Comparison of ENCODE assay signal across 10 cellular contexts in genomic region chr19:8161135-8161646, GRCh38. TPM values are rescaled to one million over a fixed set of nuclear protein-coding genes. Genes with fewer than 3 reads are reported as not detected.
DNase-seq lines count a peak whose midpoint lies in the region; ATAC-seq, FAIRE-seq and TF ChIP-seq lines count a peak whose summit lies in the region.
"Had no signal": no experiment of that assay in that cellular context is flagged by ENCODE, and none has a peak within 500 bp of the region (broad histone marks: within the 10 kb centered on the region; RNA-seq: fewer than 3 reads in every experiment).

No MANE protein-coding gene starts in this region.

- no peaks in the 10 kb centered on the region for H3K9me1 ChIP-seq in K562 (ENCODE audit: control insufficient read depth, insufficient read depth, low read length)

- 0 out of 2 replicates have a peak, but pooled peaks have one; percentile 17 for TF ChIP-seq EP300 in K562 (IDR thresholded peaks at IDR 0.05; ENCODE audit: low read length)
- no peak for TF ChIP-seq EP300 in stomach (IDR thresholded peaks at IDR 0.05)

- in situ Hi-C loops in K562 (cut with MboI) = no loop called here
- in situ Hi-C loops in GM23248 (cut with MboI) = no loop called here

- peak; percentile 91 for FAIRE-seq in K562 (lab: Jason Lieb, UNC)
- FAIRE-seq: RCC 7860 had no signal

- WGBS in K562 (ENCODE audit: insufficient coverage, low coverage, missing lambda C conversion rate) = 44% methylated on average over 12 of the region's 12 CpGs
- WGBS in stomach, 5 donors = 61 to 72% (median 69%) methylated on average over 12 of the region's 12 CpGs
- whole genome bisulfite sequencing in GM23248 (ENCODE audit: low coverage in 1 of 2, low lambda C conversion rate in 2 of 2, missing lambda C conversion rate in 2 of 2), 2 experiments = 53 to 54% methylated on average over 12 of the region's 12 CpGs

- intact Hi-C loops in natural killer cell (cut with micrococcal nuclease) (no loop called here), K562 (cut with micrococcal nuclease) (no loop called here), stomach (cut with DNase I; ENCODE audit: low total_unique reads) (no loop called here)

- H3K27ac ChIP-seq in K562 (ENCODE audit: extremely low read depth, low read depth, low read length) (peak overlapping the region; percentile 46; the same call in 2 of the 3 replicates), stomach (no peak overlapping the region), GM23248 (no peak overlapping the region)

- no TSS peak for BruUV-seq in K562 (replicated peaks; lab: Mats Ljungman, UMichigan)

- H3K27me3 ChIP-seq in K562 (ENCODE audit: control insufficient read depth in 2 of 2, insufficient read depth in 2 of 2, low read length in 2 of 2) (no peaks in the 10 kb centered on the region), stomach (no peaks in the 10 kb centered on the region), GM23248 (replicated peaks; ENCODE audit: insufficient read depth) (no peaks in the 10 kb centered on the region; the same call in 1 of the 2 replicates)

- peaks cover 0 to 6% of the 10 kb centered on the region in 2 donors for H3K27me3 Mint-ChIP-seq in natural killer cell treated with Interleukin-12 subunit alpha and Interleukin-12 subunit beta and Interleukin-15 and Interleukin-18, amount 100 ng/mL, for 72 hours
- peaks cover 6 to 8% of the 10 kb centered on the region in 2 donors for H3K27me3 Mint-ChIP-seq in natural killer cell (ENCODE audit: low read depth in 2 of 2)

- no peaks in the 10 kb centered on the region for H3K36me3 Mint-ChIP-seq in natural killer cell treated with Interleukin-12 subunit alpha and Interleukin-12 subunit beta and Interleukin-15 and Interleukin-18, amount 100 ng/mL, for 72 hours
- no peaks in the 10 kb centered on the region for H3K36me3 Mint-ChIP-seq in natural killer cell

- no peaks in the 10 kb centered on the region for H3K79me2 ChIP-seq in K562 (ENCODE audit: control insufficient read depth, insufficient read depth, low read length)
- H3K79me2 ChIP-seq in GM23248 (ENCODE audit: insufficient read depth) = no peaks in the 10 kb centered on the region

- H3K27ac Mint-ChIP-seq in natural killer cell treated with Interleukin-12 subunit alpha and Interleukin-12 subunit beta and Interleukin-15 and Interleukin-18, amount 100 ng/mL, for 72 hours = peak overlapping the region in 1 of 2 donors; percentile 71
- no peak overlapping the region for H3K27ac Mint-ChIP-seq in natural killer cell
- H3K27ac Mint-ChIP-seq: dendritic cell treated with granulocyte-macrophage colony-stimulating factor and Interleukin-4, amounts not matched to agents 40 ng/mL and 50 ng/mL, for 4 days had no signal

- H3K9ac ChIP-seq in K562 (ENCODE audit: insufficient read depth in 1 of 2, low read depth in 2 of 2, low read length in 2 of 2) (peak overlapping the region in 1 of 2 experiments; percentile 35; a peak in 2 of 4 replicates), GM23248 (no peak overlapping the region)

- no peak overlapping the region for H2AFZ ChIP-seq in K562 (ENCODE audit: low read depth, low read length)
- H2AFZ ChIP-seq in GM23248 = no peak overlapping the region

- POLR2A ChIA-PET in K562 (lab: Yijun Ruan, JAX) = interaction anchor here (0.6 to 1.6 kb wide), 4 partner anchors 9 to 163 kb away, joined by 3 to 8 read pairs (median 4); no protein-coding TSS in a partner anchor

- no peaks in the 10 kb centered on the region for H3F3A ChIP-seq in GM23248 (ENCODE audit: insufficient read depth)

- H3K9me3 Mint-ChIP-seq in natural killer cell treated with Interleukin-12 subunit alpha and Interleukin-12 subunit beta and Interleukin-15 and Interleukin-18, amount 100 ng/mL, for 72 hours = no peaks in the 10 kb centered on the region
- H3K9me3 Mint-ChIP-seq in natural killer cell = no peaks in the 10 kb centered on the region
- H3K9me3 Mint-ChIP-seq: dendritic cell treated with granulocyte-macrophage colony-stimulating factor and Interleukin-4, amounts not matched to agents 40 ng/mL and 50 ng/mL, for 4 days had no signal

- peak overlapping the region; percentile 24; the same call in 1 of the 2 replicates for H3K4me2 ChIP-seq in K562 (ENCODE audit: insufficient read depth, low read length)
- no peak overlapping the region for H3K4me2 ChIP-seq in GM23248 (ENCODE audit: unreplicated experiment)

- H3K4me1 ChIP-seq in K562 (replicated peaks in 1 of 2; ENCODE audit: control insufficient read depth in 2 of 2, insufficient read depth in 2 of 2, low read length in 2 of 2) (peaks cover 0 to 4% of the 10 kb centered on the region in 2 experiments; a peak in 2 of 5 replicates), stomach (peaks cover 0 to 9% (median 0%) of the 10 kb centered on the region in 4 donors), GM23248 (ENCODE audit: insufficient read depth) (no peaks in the 10 kb centered on the region)

- H3K4me3 ChIP-seq in K562 = no peak overlapping the region
- no peak overlapping the region for H3K4me3 ChIP-seq in stomach
- no peak overlapping the region for H3K4me3 ChIP-seq in GM23248

- TF ChIP-seq CTCF in natural killer cell (IDR thresholded peaks at IDR 0.05) (no peak), K562 (IDR thresholded peaks at IDR 0.05 in 2 of 3, conservative IDR thresholded peaks at IDR 0.05 in 1 of 3; ENCODE audit: insufficient read depth in 2 of 3, low read depth in 1 of 3, low read length in 3 of 3) (no peak), stomach (IDR thresholded peaks at IDR 0.05) (no peak)

- TF ChIP-seq POLR2A in K562 (conservative IDR thresholded peaks at IDR 0.05) (peak; percentile 97), stomach (IDR thresholded peaks at IDR 0.05) (no peak)

- peaks cover 0 to 10% of the 10 kb centered on the region in 2 donors for H3K4me1 Mint-ChIP-seq in natural killer cell treated with Interleukin-12 subunit alpha and Interleukin-12 subunit beta and Interleukin-15 and Interleukin-18, amount 100 ng/mL, for 72 hours (ENCODE audit: low read depth in 2 of 2)
- peaks cover 7% of the 10 kb centered on the region in 2 donors for H3K4me1 Mint-ChIP-seq in natural killer cell

- no peaks in the 10 kb centered on the region for H3K9me2 ChIP-seq in GM23248 (ENCODE audit: insufficient read depth)

- peak overlapping the region; percentile 12 for H3K4me3 Mint-ChIP-seq in natural killer cell treated with Interleukin-12 subunit alpha and Interleukin-12 subunit beta and Interleukin-15 and Interleukin-18, amount 100 ng/mL, for 72 hours
- no peak overlapping the region for H3K4me3 Mint-ChIP-seq in natural killer cell
- H3K4me3 Mint-ChIP-seq: dendritic cell treated with granulocyte-macrophage colony-stimulating factor and Interleukin-4, amounts not matched to agents 40 ng/mL and 50 ng/mL, for 4 days had no signal

- CTCF ChIA-PET in K562 (lab: Yijun Ruan, JAX; ENCODE audit: low intra/inter-chr PET ratio) = no interaction called here

- peak; percentile 83 for ATAC-seq in natural killer cell treated with Interleukin-12 subunit alpha and Interleukin-12 subunit beta and Interleukin-15 and Interleukin-18, amount 100 ng/mL, for 72 hours
- ATAC-seq in natural killer cell (no peak), K562 (peak; percentile 98), HG03571 (IDR thresholded peaks at IDR 0.05; ENCODE audit: unreplicated experiment) (no peak), GM21381 (IDR thresholded peaks at IDR 0.05; ENCODE audit: unreplicated experiment) (no peak)

- no peak for TF ChIP-seq RAD21 in K562 (CRISPR knock-in tag; conservative IDR thresholded peaks at IDR 0.05 in 1 of 2, IDR thresholded peaks at IDR 0.05 in 1 of 2)

- DNase-seq in natural killer cell treated with Interleukin-12 subunit alpha and Interleukin-12 subunit beta and Interleukin-15 and Interleukin-18, amount 100 ng/mL, for 72 hours (ENCODE audit: low spot score) = no peak
- DNase-seq in natural killer cell (no peak), NCI-H2029 (lab: John Stamatoyannopoulos, UW) (peak; percentile 93), K562 (ENCODE audit: extremely low read depth in 1 of 4, low spot score in 3 of 4) (peak; percentile 68 to 81 (median 74)), stomach (peak; percentile 30), GM23248 (no peak)

- H3K36me3 ChIP-seq in K562 (ENCODE audit: control insufficient read depth, insufficient read depth, low read length) (no peaks in the 10 kb centered on the region), stomach (no peaks in the 10 kb centered on the region), GM23248 (ENCODE audit: low read depth) (no peaks in the 10 kb centered on the region)

- H4K20me1 ChIP-seq in K562 (replicated peaks; ENCODE audit: control insufficient read depth, insufficient read depth, low read length) (no peaks in the 10 kb centered on the region), GM23248 (ENCODE audit: insufficient read depth) (no peaks in the 10 kb centered on the region)

- no peaks in the 10 kb centered on the region for H3K9me3 ChIP-seq in K562 (replicated peaks; ENCODE audit: control insufficient read depth, insufficient read depth, low read depth, low read length)
- no peaks in the 10 kb centered on the region for H3K9me3 ChIP-seq in stomach
- H3K9me3 ChIP-seq in GM23248 (ENCODE audit: low read depth) = no peaks in the 10 kb centered on the region

RNA-seq across cellular contexts. Expression of gene FBN3, which starts 11.8 kb away (rescaled TPM):
- total RNA-seq in natural killer cell treated with Interleukin-12 subunit alpha and Interleukin-12 subunit beta and Interleukin-15 and Interleukin-18, amount 100 ng/mL, for 72 hours = not detected
- total RNA-seq in natural killer cell = under 1 TPM in 1 of 3 donors, not detected in 2; 0.25 TPM
- 2.3 TPM in 1 of 2 replicates, not detected in the other for total RNA-seq in K562 (2011; cell fraction: chromatin; rRNA removed; ENCODE audit: low replicate concordance)
- 0.67 TPM in 1 of 2 replicates, not detected in the other for total RNA-seq in K562 (2011; cell fraction: nucleolus; rRNA removed)
- total RNA-seq in K562 (2011; cell fraction: nucleoplasm; rRNA removed) = 0.44 and 1.3 TPM in 2 replicates
- under 0.01 TPM in 1 of 2 replicates, not detected in the other for total RNA-seq in K562 (2014; rRNA removed)
- total RNA-seq in K562 (2014; rRNA removed; fragmentation: Illumina TruSeq; extraction: Trizol) = not detected in 2 replicates
- not detected in 2 replicates for total RNA-seq in K562 (2015; rRNA removed; fragmentation: Illumina TruSeq; extraction: Trizol)
- total RNA-seq in K562 (2021) = 0.04 and 0.29 TPM in 2 replicates
- polyA plus RNA-seq in K562 (2011; rRNA removed) = 0.08 and 0.11 TPM in 2 replicates
- 0.04 and 0.06 TPM in 2 replicates for polyA plus RNA-seq in K562 (2011; cell fraction: cytosol; rRNA removed)
- polyA plus RNA-seq in K562 (2011; cell fraction: nucleus; rRNA removed) = 0.13 and 0.54 TPM in 2 replicates
- polyA plus RNA-seq in K562 (2012) = 0.01 and 0.08 TPM in 2 replicates
- not detected in 2 replicates for polyA plus RNA-seq in K562 (2014; fragmentation: Illumina TruSeq; extraction: Trizol)
- under 1 TPM in 1 of 2 experiments, not detected in 1; 0.01 TPM for polyA plus RNA-seq in K562 (2014; fragmentation: Nextera tagmentation; extraction: Ambion mirVana)
- polyA plus RNA-seq in K562 (2014; rRNA removed) = 0.01 and 0.03 TPM in 2 replicates
- polyA minus RNA-seq in K562 (2011; rRNA and poly(A)+ RNA removed) = not detected in 2 replicates
- polyA minus RNA-seq in K562 (2011; cell fraction: cytosol; rRNA and poly(A)+ RNA removed) = not detected in 2 replicates
- 0.33 and 0.54 TPM in 2 replicates for polyA minus RNA-seq in K562 (2011; cell fraction: nucleus; rRNA and poly(A)+ RNA removed)
- under 1 TPM in 1 of 5 donors, not detected in 4; 0.55 TPM for total RNA-seq in stomach
- polyA plus RNA-seq in stomach = under 1 TPM in 1 of 3 donors, not detected in 2; 0.08 TPM
- total RNA-seq in GM23248 (2014; rRNA removed; shearing (Covaris generic)) = not detected in 2 replicates
- not detected in 2 replicates for polyA plus RNA-seq in GM23248 (2016; fragmentation: Nextera tagmentation; extraction: Ambion mirVana)

RNA-seq across cellular contexts. Expression of gene CERS4, which starts 48.0 kb away (rescaled TPM):
- total RNA-seq in natural killer cell treated with Interleukin-12 subunit alpha and Interleukin-12 subunit beta and Interleukin-15 and Interleukin-18, amount 100 ng/mL, for 72 hours = 10 to 100 TPM; 36.8 to 55.8 TPM
- total RNA-seq in natural killer cell = 10 to 100 TPM; 50.0 to 70.8 (median 69.8) TPM
- 5.9 and 13.8 TPM in 2 replicates for total RNA-seq in K562 (2011; cell fraction: chromatin; rRNA removed; ENCODE audit: low replicate concordance)
- 7.5 and 9.3 TPM in 2 replicates for total RNA-seq in K562 (2011; cell fraction: nucleolus; rRNA removed)
- 6.3 and 10.6 TPM in 2 replicates for total RNA-seq in K562 (2011; cell fraction: nucleoplasm; rRNA removed)
- 3.8 and 5.2 TPM in 2 replicates for total RNA-seq in K562 (2014; rRNA removed)
- total RNA-seq in K562 (2014; rRNA removed; fragmentation: Illumina TruSeq; extraction: Trizol) = 1.1 and 1.4 TPM in 2 replicates
- 2.0 and 2.8 TPM in 2 replicates for total RNA-seq in K562 (2015; rRNA removed; fragmentation: Illumina TruSeq; extraction: Trizol)
- total RNA-seq in K562 (2021) = 3.7 and 3.8 TPM in 2 replicates
- 4.4 and 7.4 TPM in 2 replicates for polyA plus RNA-seq in K562 (2011; rRNA removed)
- polyA plus RNA-seq in K562 (2011; cell fraction: cytosol; rRNA removed) = 9.3 and 12.9 TPM in 2 replicates
- 9.5 and 10.7 TPM in 2 replicates for polyA plus RNA-seq in K562 (2011; cell fraction: nucleus; rRNA removed)
- 1.4 and 6.1 TPM in 2 replicates for polyA plus RNA-seq in K562 (2012)
- polyA plus RNA-seq in K562 (2014; fragmentation: Illumina TruSeq; extraction: Trizol) = 1.3 and 3.1 TPM in 2 replicates
- polyA plus RNA-seq in K562 (2014; fragmentation: Nextera tagmentation; extraction: Ambion mirVana) = under 1 TPM in 1 of 2 experiments, not detected in 1; 0.14 TPM
- polyA plus RNA-seq in K562 (2014; rRNA removed) = 4.3 and 5.6 TPM in 2 replicates
- polyA minus RNA-seq in K562 (2011; rRNA and poly(A)+ RNA removed) = 3.0 and 5.3 TPM in 2 replicates
- polyA minus RNA-seq in K562 (2011; cell fraction: cytosol; rRNA and poly(A)+ RNA removed) = 3.1 and 5.9 TPM in 2 replicates
- polyA minus RNA-seq in K562 (2011; cell fraction: nucleus; rRNA and poly(A)+ RNA removed) = 2.7 and 4.4 TPM in 2 replicates
- 100 to 1,000 TPM in 1 of 5 donors, 10 to 100 TPM in 3, 1 to 10 TPM in 1; 1.7 to 124 (median 39.0) TPM for total RNA-seq in stomach
- 10 to 100 TPM; 23.1 to 44.9 (median 30.4) TPM for polyA plus RNA-seq in stomach
- not detected in 2 replicates for total RNA-seq in GM23248 (2014; rRNA removed; shearing (Covaris generic))
- not detected in 2 replicates for polyA plus RNA-seq in GM23248 (2016; fragmentation: Nextera tagmentation; extraction: Ambion mirVana)

Comparison
In these comparisons a context has a peak if more than half of its experiments do, and no peak if none do; other contexts are left out.
1. ATAC-seq: peak in natural killer cell treated with Interleukin-12 subunit alpha and Interleukin-12 subunit beta and Interleukin-15 and Interleukin-18, amount 100 ng/mL, for 72 hours (2 of 2) and K562 (single experiment); none in natural killer cell (0 of 3), HG03571 (single experiment) and GM21381 (single experiment).
2. DNase-seq: peak in NCI-H2029 (single experiment), K562 (4 of 4) and stomach (single experiment); none in natural killer cell treated with Interleukin-12 subunit alpha and Interleukin-12 subunit beta and Interleukin-15 and Interleukin-18, amount 100 ng/mL, for 72 hours (single experiment), natural killer cell (single experiment) and GM23248 (single experiment).